Comparison of ENCODE assay signal across 10 cellular contexts in genomic region chr2:219737270-219737691, GRCh38.
A peak's percentile ranks its signal among the peaks of the same experiment; 100 is the strongest.
DNase-seq lines count a peak whose midpoint lies in the region; ATAC-seq, FAIRE-seq and TF ChIP-seq lines count a peak whose summit lies in the region.
"Had no signal": no experiment of that assay in that cellular context is flagged by ENCODE, and none has a peak within 500 bp of the region (broad histone marks: within the 10 kb centered on the region; RNA-seq: fewer than 3 reads in every experiment).

No MANE protein-coding gene starts in this region.

- H3K9me2 ChIP-seq in SK-N-SH = no peaks in the 10 kb centered on the region

- H3K4me1 ChIP-seq in A549 = no peaks in the 10 kb centered on the region
- no peaks in the 10 kb centered on the region for H3K4me1 ChIP-seq in SK-N-SH (ENCODE audit: control insufficient read depth in 1 of 2, insufficient read depth in 2 of 2, low read depth in 1 of 2, low read length in 1 of 2)

- no peaks in the 10 kb centered on the region for H3F3A ChIP-seq in SK-N-SH (replicated peaks; ENCODE audit: insufficient read depth)

- DNase-seq in A549 (ENCODE audit: low read depth in 1 of 2, low spot score in 1 of 2) = peak; percentile 10 to 50
- DNase-seq in H54 (ENCODE audit: insufficient read length, low spot score) = peak; percentile 19
- DNase-seq in SK-N-SH = no peak
- DNase-seq in left cardiac atrium = no peak
- no peak for DNase-seq in activated effector memory CD4-positive, alpha-beta T cell treated with anti-CD3 and anti-CD28 coated beads, Interleukin-2, amount 50 U/mL, for 16 hours
- no peak for DNase-seq in occipital lobe (lab: John Stamatoyannopoulos, UW)
- no peak for DNase-seq in NOMO-1 treated with DMSO at 0.1 percent for 48 hours (lab: John Stamatoyannopoulos, UW; ENCODE audit: unreplicated experiment)
- no peak for DNase-seq in stimulated activated CD4-positive, alpha-beta T cell treated with anti-CD3 and anti-CD28 coated beads, Interleukin-12 subunit alpha, Interleukin-12 subunit beta, amount 100 ng/mL, for 4 hours
- DNase-seq: CD4-positive, alpha-beta memory T cell had no signal

- H3K79me2 ChIP-seq in SK-N-SH (ENCODE audit: insufficient read depth) = no peaks in the 10 kb centered on the region

- H3K4me2 ChIP-seq in A549 = no peak overlapping the region
- no peak overlapping the region for H3K4me2 ChIP-seq in SK-N-SH

- TF ChIP-seq EP300 in A549 (IDR thresholded peaks at IDR 0.05) = no peak
- no peak for TF ChIP-seq EP300 in SK-N-SH (IDR thresholded peaks at IDR 0.05; ENCODE audit: borderline replicate concordance in 1 of 2, low read depth in 1 of 2, low read length in 1 of 2)

- ATAC-seq in A549 = peak; percentile 88 to 92
- ATAC-seq in left cardiac atrium = peak; percentile 82 to 87

- 84% methylated on average over 4 of the region's 4 CpGs for WGBS in A549 (ENCODE audit: missing lambda C conversion rate)
- WGBS in SK-N-SH (ENCODE audit: low lambda C conversion rate) = 43% methylated on average over 4 of the region's 4 CpGs

- no peak overlapping the region for H3K9ac ChIP-seq in SK-N-SH

- TF ChIP-seq CTCF in A549 (IDR thresholded peaks at IDR 0.05) (peak; percentile 59), SK-N-SH (IDR thresholded peaks at IDR 0.05) (peak; percentile 50)

- H2AFZ ChIP-seq in SK-N-SH (ENCODE audit: low read depth) = no peak overlapping the region

- TF ChIP-seq POLR2A in A549 (IDR thresholded peaks at IDR 0.05; ENCODE audit: low read length) = no peak
- no peak for TF ChIP-seq POLR2A in H54 (IDR thresholded peaks at IDR 0.05; ENCODE audit: low read depth, low read length)

- POLR2A ChIA-PET in A549 (lab: Yijun Ruan, JAX) = no interaction called here
- POLR2A ChIA-PET in SK-N-SH (lab: Yijun Ruan, JAX) = no interaction called here

- no peak overlapping the region for H3K27ac ChIP-seq in A549
- H3K27ac ChIP-seq in SK-N-SH (ENCODE audit: low read depth in 2 of 2, low read length in 1 of 2) = no peak overlapping the region

- no peak overlapping the region for H3K4me3 ChIP-seq in A549
- H3K4me3 ChIP-seq in SK-N-SH (ENCODE audit: low read depth in 2 of 2, low read length in 1 of 2) = no peak overlapping the region; a peak in 1 of 4 replicates

- TF ChIP-seq RAD21 in A549 (conservative IDR thresholded peaks at IDR 0.05 in 1 of 2, IDR thresholded peaks at IDR 0.05 in 1 of 2) (peak; percentile 64 to 74; a peak in 4 of 5 replicates), SK-N-SH (IDR thresholded peaks at IDR 0.05; ENCODE audit: low read length) (peak; percentile 40; the same call in 1 of the 2 replicates)

- CTCF ChIA-PET in A549 (lab: Yijun Ruan, JAX) (interaction anchor here (0.6 to 3.9 kb wide), 15 partner anchors 12 to 1840 kb away, joined by 3 to 50 read pairs (median 3); partner anchors contain the start of gene EPHA4), SK-N-SH (lab: Yijun Ruan, JAX) (interaction anchor here (0.7 to 2.2 kb wide), 11 partner anchors 7 to 1836 kb away, joined by 3 to 13 read pairs (median 4); no protein-coding TSS in a partner anchor)

- intact Hi-C loops in left cardiac atrium (cut with DNase I) = loop anchor here (2.0 to 5.0 kb wide), 3 partner anchors 100 to 1835 kb away; partner anchors contain the start of gene EPHA4 (in 1 of the 2)

- H3K9me3 ChIP-seq in A549 (no peaks in the 10 kb centered on the region), SK-N-SH (no peaks in the 10 kb centered on the region)

- no peaks in the 10 kb centered on the region for H3K36me3 ChIP-seq in SK-N-SH (replicated peaks in 1 of 2; ENCODE audit: control insufficient read depth in 1 of 2, insufficient read depth in 2 of 2, low read length in 1 of 2)

- FAIRE-seq in A549 (lab: Jason Lieb, UNC) = peak; percentile 18
- FAIRE-seq in H54 (lab: Jason Lieb, UNC) = no peak
- FAIRE-seq: TTC549 had no signal

- peaks cover 13% of the 10 kb centered on the region; the same call in 1 of the 2 replicates for H3K27me3 ChIP-seq in SK-N-SH (ENCODE audit: insufficient read depth)

- H4K20me1 ChIP-seq in SK-N-SH (ENCODE audit: insufficient read depth) = no peaks in the 10 kb centered on the region

TF ChIP-seq in A549, 52 proteins besides CTCF, POLR2A, EP300 and RAD21:
- TF ChIP-seq SMC3 (IDR thresholded peaks at IDR 0.05) (peak; percentile 74), HOXB13 (CRISPR knock-in tag; IDR thresholded peaks at IDR 0.05; ENCODE audit: low read depth) (no peak)

TF ChIP-seq in SK-N-SH, 30 proteins besides CTCF, POLR2A, EP300 and RAD21:
- TF ChIP-seq FOXJ3 (CRISPR knock-in tag; IDR thresholded peaks at IDR 0.05) (no peak), SMC3 (IDR thresholded peaks at IDR 0.05; ENCODE audit: low read depth, low read length) (peak; percentile 42)

Comparison
In these comparisons a context has a peak if more than half of its experiments do, and no peak if none do; other contexts are left out.
1. DNase-seq: peak in A549 (2 of 2) and H54 (single experiment); none in SK-N-SH (single experiment), left cardiac atrium (single experiment), activated effector memory CD4-positive, alpha-beta T cell treated with anti-CD3 and anti-CD28 coated beads, Interleukin-2, amount 50 U/mL, for 16 hours (single experiment), occipital lobe (single experiment), NOMO-1 treated with DMSO at 0.1 percent for 48 hours (single experiment) and stimulated activated CD4-positive, alpha-beta T cell treated with anti-CD3 and anti-CD28 coated beads, Interleukin-12 subunit alpha, Interleukin-12 subunit beta, amount 100 ng/mL, for 4 hours (single experiment).
2. Of the 12 proteins assayed by ChIP-seq in both A549 and SK-N-SH: peak only in A549: none; only in SK-N-SH: none; in both: CTCF, RAD21 and SMC3; in neither: 9.